21 cellular contexts compared by ENCODE assay signal in the genomic region with DNA sequence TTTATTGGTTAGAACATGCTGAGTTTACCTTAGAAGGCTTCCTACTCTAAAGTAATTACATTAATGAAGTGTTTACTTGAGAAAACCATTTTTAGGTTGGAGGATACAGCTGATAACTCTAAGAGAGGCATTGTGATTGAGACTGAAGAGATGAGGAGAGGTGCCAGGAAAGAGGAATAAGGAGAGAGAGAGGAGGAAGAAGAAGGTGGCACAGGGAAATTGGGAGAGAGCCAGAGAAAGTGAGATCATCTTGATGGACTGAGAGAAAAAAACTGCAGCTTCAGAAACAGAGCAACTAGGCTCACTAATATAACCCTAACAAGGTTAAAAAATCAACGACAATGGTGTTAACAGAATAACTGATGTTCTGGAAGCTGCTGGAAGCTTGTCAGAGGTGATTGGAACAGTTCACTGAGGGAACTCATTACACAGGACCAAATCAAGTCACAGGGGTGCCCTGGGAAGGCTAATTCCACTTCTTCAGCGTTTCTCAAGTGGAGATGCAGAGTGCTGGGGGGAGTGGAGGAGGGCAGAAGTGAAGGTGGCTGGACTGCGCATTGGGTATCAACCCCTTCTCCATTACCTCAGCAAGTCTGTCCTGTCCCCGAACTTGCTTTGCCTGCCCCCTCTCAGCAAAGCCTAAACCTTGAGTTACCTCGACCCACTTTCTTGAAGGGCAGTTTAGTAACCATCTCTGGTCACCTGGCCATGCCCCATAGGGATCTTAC. TPM values are rescaled to one million over a fixed set of nuclear protein-coding genes. Genes with fewer than 3 reads are reported as not detected.
DNase-seq lines count a peak whose midpoint lies in the region; TF ChIP-seq lines count a peak whose summit lies in the region.
"Had no signal": no experiment of that assay in that cellular context is flagged by ENCODE, and none has a peak within 500 bp of the region (broad histone marks: within the 10 kb centered on the region; RNA-seq: fewer than 3 reads in every experiment).

No MANE protein-coding gene starts in this region.

- POLR2A ChIA-PET in MCF 10A (lab: Yijun Ruan, JAX) = no interaction called here

- no peak overlapping the region for H3K27ac Mint-ChIP-seq in MCF 10A (ENCODE audit: low read depth, unreplicated experiment)
- H3K27ac Mint-ChIP-seq in osteocyte (ENCODE audit: unreplicated experiment) = no peak overlapping the region
- H3K27ac Mint-ChIP-seq: activated naive CD4-positive, alpha-beta T cell treated with anti-CD3 and anti-CD28 coated beads, Interleukin-2, amount 50 U/mL, for 72 hours; activated T-cell treated with anti-CD3 and anti-CD28 coated beads, Interleukin-2, amount 50 U/mL, for 24 hours; nephron had no signal

- H3K27me3 ChIP-seq in breast epithelium (no peaks in the 10 kb centered on the region), vagina (no peaks in the 10 kb centered on the region), spleen (replicated peaks in 1 of 7) (no peaks in the 10 kb centered on the region), ovary (no peaks in the 10 kb centered on the region)
- H3K27me3 ChIP-seq: brain microvascular endothelial cell, heart left ventricle, stomach, uterus had no signal

- H3K9me3 Mint-ChIP-seq in MCF 10A (ENCODE audit: unreplicated experiment) = no peaks in the 10 kb centered on the region
- no peaks in the 10 kb centered on the region for H3K9me3 Mint-ChIP-seq in osteocyte (ENCODE audit: unreplicated experiment)
- H3K9me3 Mint-ChIP-seq: activated naive CD4-positive, alpha-beta T cell treated with anti-CD3 and anti-CD28 coated beads, Interleukin-2, amount 50 U/mL, for 72 hours; activated T-cell treated with anti-CD3 and anti-CD28 coated beads, Interleukin-2, amount 50 U/mL, for 24 hours; nephron had no signal

- TF ChIP-seq CTCF in MCF 10A (IDR thresholded peaks at IDR 0.05; ENCODE audit: unreplicated experiment) = no peak
- TF ChIP-seq CTCF in breast epithelium (IDR thresholded peaks at IDR 0.05) = no peak
- TF ChIP-seq CTCF in vagina (IDR thresholded peaks at IDR 0.05) = no peak
- TF ChIP-seq CTCF in spleen (IDR thresholded peaks at IDR 0.05 in 8 of 11, conservative IDR thresholded peaks at IDR 0.05 in 3 of 11) = no peak
- no peak for TF ChIP-seq CTCF in osteocyte (IDR thresholded peaks at IDR 0.05)
- TF ChIP-seq CTCF in ovary (IDR thresholded peaks at IDR 0.05) = no peak

- no peak for TF ChIP-seq POLR2A in breast epithelium (IDR thresholded peaks at IDR 0.05)
- TF ChIP-seq POLR2A in vagina (IDR thresholded peaks at IDR 0.05) = no peak
- TF ChIP-seq POLR2A in spleen (IDR thresholded peaks at IDR 0.05) = no peak
- no peak for TF ChIP-seq POLR2A in ovary (IDR thresholded peaks at IDR 0.05)

- H3K27ac ChIP-seq in breast epithelium = peak overlapping the region in 1 of 2 donors; percentile 54
- H3K27ac ChIP-seq in vagina = peak overlapping the region; percentile 19
- H3K27ac ChIP-seq in spleen = no peak overlapping the region
- H3K27ac ChIP-seq in ovary = no peak overlapping the region
- H3K27ac ChIP-seq: brain microvascular endothelial cell had no signal

- CTCF ChIA-PET in MCF 10A (lab: Yijun Ruan, JAX) = interaction anchor here (0.5 to 0.6 kb wide), 2 partner anchors 43 to 122 kb away, joined by 3 read pairs; no protein-coding TSS in a partner anchor

- H3K4me1 ChIP-seq in breast epithelium (no peaks in the 10 kb centered on the region), vagina (no peaks in the 10 kb centered on the region), spleen (no peaks in the 10 kb centered on the region), ovary (ENCODE audit: insufficient read depth) (no peaks in the 10 kb centered on the region)
- H3K4me1 ChIP-seq: uterus had no signal

- DNase-seq in MCF 10A (ENCODE audit: unreplicated experiment) (peak; percentile 30), breast epithelium (ENCODE audit: low spot score in 2 of 2) (no peak), amniotic epithelial cell (ENCODE audit: low read depth) (peak; percentile 8), kidney tubule cell (ENCODE audit: low spot score) (peak; percentile 65), vagina (ENCODE audit: extremely low spot score in 2 of 2) (no peak), spleen (no peak), osteocyte (ENCODE audit: extremely low spot score, unreplicated experiment) (no peak), ovary (no peak)
- DNase-seq: activated CD4-positive, alpha-beta T cell treated with anti-CD3 and anti-CD28 coated beads, Interleukin-2, amount 50 U/mL, for 48 hours; activated T-cell treated with anti-CD3 and anti-CD28 coated beads, Interleukin-2, amount 50 U/mL, for 24 hours; brain microvascular endothelial cell; DND-41; heart left ventricle; mesenchymal stem cell; NCI-H2081; NCI-H82; right cardiac atrium; stomach; uterus had no signal

- no peaks in the 10 kb centered on the region for H3K9me3 ChIP-seq in breast epithelium
- H3K9me3 ChIP-seq in vagina = no peaks in the 10 kb centered on the region
- no peaks in the 10 kb centered on the region for H3K9me3 ChIP-seq in spleen
- H3K9me3 ChIP-seq in ovary = no peaks in the 10 kb centered on the region
- H3K9me3 ChIP-seq: heart left ventricle, stomach, uterus had no signal

- peaks cover 10% of the 10 kb centered on the region for H3K4me1 Mint-ChIP-seq in MCF 10A (ENCODE audit: insufficient read depth, unreplicated experiment)
- no peaks in the 10 kb centered on the region for H3K4me1 Mint-ChIP-seq in osteocyte (ENCODE audit: unreplicated experiment)

- BruUV-seq in MCF 10A (replicated peaks; lab: Mats Ljungman, UMichigan) = no TSS peak

- 66 to 90% (median 81%) methylated on average over 5 of the region's 5 CpGs for WGBS in spleen, 5 donors
- 72 to 84% (median 79%) methylated on average over 5 of the region's 5 CpGs for WGBS in ovary, 3 donors

- H3K4me3 ChIP-seq in breast epithelium (no peak overlapping the region), vagina (no peak overlapping the region), spleen (no peak overlapping the region), ovary (no peak overlapping the region)
- H3K4me3 ChIP-seq: heart left ventricle, stomach, uterus had no signal

- intact Hi-C loops in MCF 10A (cut with micrococcal nuclease) = no loop called here
- intact Hi-C loops in breast epithelium (cut with DNase I; ENCODE audit: low total_unique reads) = no loop called here
- intact Hi-C loops in vagina (cut with DNase I) = no loop called here
- intact Hi-C loops in spleen (cut with DNase I; ENCODE audit: low total_unique reads) = no loop called here
- intact Hi-C loops in ovary (cut with DNase I) = no loop called here

- H3K36me3 Mint-ChIP-seq in MCF 10A (ENCODE audit: insufficient read depth, unreplicated experiment) (no peaks in the 10 kb centered on the region), osteocyte (ENCODE audit: unreplicated experiment) (no peaks in the 10 kb centered on the region)
- H3K36me3 Mint-ChIP-seq: activated naive CD4-positive, alpha-beta T cell treated with anti-CD3 and anti-CD28 coated beads, Interleukin-2, amount 50 U/mL, for 72 hours had no signal

- H3K27me3 Mint-ChIP-seq in MCF 10A (ENCODE audit: insufficient read depth, unreplicated experiment) = no peaks in the 10 kb centered on the region
- H3K27me3 Mint-ChIP-seq in osteocyte (ENCODE audit: unreplicated experiment) = peaks cover 25% of the 10 kb centered on the region

- TF ChIP-seq EP300 in ovary (IDR thresholded peaks at IDR 0.05) = no peak

- H3K36me3 ChIP-seq in breast epithelium (no peaks in the 10 kb centered on the region), vagina (no peaks in the 10 kb centered on the region), spleen (no peaks in the 10 kb centered on the region), ovary (no peaks in the 10 kb centered on the region)
- H3K36me3 ChIP-seq: brain microvascular endothelial cell, heart left ventricle, stomach, uterus had no signal

- H3K4me3 Mint-ChIP-seq in MCF 10A (ENCODE audit: unreplicated experiment) (no peak overlapping the region), osteocyte (ENCODE audit: unreplicated experiment) (no peak overlapping the region)
- H3K4me3 Mint-ChIP-seq: activated T-cell treated with anti-CD3 and anti-CD28 coated beads, Interleukin-2, amount 50 U/mL, for 24 hours; nephron had no signal

RNA-seq across cellular contexts. Expression of a gene that starts 6.9 kb away (rescaled TPM):
- total RNA-seq in MCF 10A (2022) (0.61 and 1.0 TPM in 2 replicates), breast epithelium (100 to 1,000 TPM; 156 to 455 (median 200) TPM), vagina (116 TPM), spleen (10 to 100 TPM; 14.0 to 30.8 (median 23.0) TPM), osteocyte (1.7 TPM in 2 replicates), ovary (100 to 1,000 TPM in 1 of 7 donors, 10 to 100 TPM in 6; 10.7 to 126 (median 20.0) TPM)
- polyA plus RNA-seq in spleen (1 to 10 TPM; 2.8 to 9.5 (median 3.1) TPM), ovary (100 to 1,000 TPM in 1 of 2 donors, 10 to 100 TPM in 1; 14.7 to 156 TPM)

Comparison
In these comparisons a context has a peak if more than half of its experiments do, and no peak if none do; other contexts are left out.
1. DNase-seq: peak in MCF 10A (single experiment), amniotic epithelial cell (single experiment) and kidney tubule cell (single experiment); none in breast epithelium (0 of 2), vagina (0 of 2), spleen (single experiment), osteocyte (single experiment) and ovary (0 of 5).